ENCODE assay signal across 9 cellular contexts in genomic region chr4:70650741-70651140, GRCh38. TPM values are rescaled to one million over a fixed set of nuclear protein-coding genes. Genes with fewer than 3 reads are reported as not detected.
"Had no signal": no experiment of that assay in that cellular context is flagged by ENCODE, and none has a peak within 500 bp of the region (broad histone marks: within the 10 kb centered on the region; RNA-seq: fewer than 3 reads in every experiment).

No MANE protein-coding gene starts in this region.

RNA-seq across cellular contexts. Expression of gene JCHAIN, which starts 15.6 kb away (rescaled TPM):
- total RNA-seq: LHCN-M2; MCF 10A; PC-9; RPMI7951; SJCRH30; SK-MEL-5; T-helper 1 cell treated with Interleukin-12 subunit alpha and Interleukin-12 subunit beta and Interleukin-4 antibody, amounts not matched to agents 30 ng/mL and 1 ng/mL, for 36 hours had no signal

RNA-seq across cellular contexts. Expression of gene ENAM, which starts 22.2 kb away (rescaled TPM):
- total RNA-seq: MCF 10A; PC-9; RPMI7951; SJCRH30; SK-MEL-5; T-cell; T-helper 1 cell treated with Interleukin-12 subunit alpha and Interleukin-12 subunit beta and Interleukin-4 antibody, amounts not matched to agents 30 ng/mL and 1 ng/mL, for 36 hours had no signal

RNA-seq across cellular contexts. Expression of gene AMBN, which starts 58.7 kb away (rescaled TPM):
- total RNA-seq: LHCN-M2; MCF 10A; PC-9; Right ventricle myocardium inferior; RPMI7951; SJCRH30; SK-MEL-5; T-cell; T-helper 1 cell treated with Interleukin-12 subunit alpha and Interleukin-12 subunit beta and Interleukin-4 antibody, amounts not matched to agents 30 ng/mL and 1 ng/mL, for 36 hours had no signal
